ENCODE assay signal across 9 cellular contexts in the genomic region with DNA sequence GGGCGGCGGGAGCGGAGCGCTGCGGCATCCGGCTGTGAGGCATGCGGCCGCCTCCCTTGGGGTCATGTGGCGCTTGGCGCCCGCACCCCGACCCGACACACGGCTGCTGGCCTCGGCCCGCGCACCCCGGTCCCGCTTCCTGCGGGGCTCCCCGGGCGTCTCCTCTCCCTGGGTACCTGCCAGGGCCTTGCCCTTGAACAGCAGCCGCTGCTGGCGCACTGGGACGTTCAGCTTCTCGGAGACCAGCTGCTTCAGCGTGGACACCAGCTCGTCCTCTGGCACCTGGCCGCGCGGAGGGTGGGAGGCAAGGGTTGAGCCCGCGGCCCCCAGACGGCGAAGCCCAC. TPM values are rescaled to one million over a fixed set of nuclear protein-coding genes. Genes with fewer than 3 reads are reported as not detected.
A peak's percentile ranks its signal among the peaks of the same experiment; 100 is the strongest.
DNase-seq lines count a peak whose midpoint lies in the region; ATAC-seq, FAIRE-seq and TF ChIP-seq lines count a peak whose summit lies in the region.
"Had no signal": no experiment of that assay in that cellular context is flagged by ENCODE, and none has a peak within 500 bp of the region (broad histone marks: within the 10 kb centered on the region; RNA-seq: fewer than 3 reads in every experiment).

No MANE protein-coding gene starts in this region.

- H3K9ac ChIP-seq in MM.1S (ENCODE audit: low read length) (peak overlapping the region; percentile 78), kidney (ENCODE audit: low read length in 2 of 2) (peak overlapping the region in 1 of 2 donors; percentile 26)

- peaks cover 19 to 46% of the 10 kb centered on the region in 2 donors for H3K4me1 Mint-ChIP-seq in stimulated activated naive B cell treated with anti-CD40 and anti-IgM and Interleukin-4, amounts not matched to agents 10 μg/mL and 1 μg/mL and 100 μg/mL, for 72 hours

- no peaks in the 10 kb centered on the region for H4K20me1 ChIP-seq in MM.1S (ENCODE audit: insufficient read depth, low read length)

- H3K27ac ChIP-seq in MM.1S (ENCODE audit: low read length) = 0 out of 2 replicates have a peak overlapping the region, but pooled peaks have one; percentile 13
- peak overlapping the region; percentile 22 to 77 for H3K27ac ChIP-seq in kidney (ENCODE audit: low read depth in 2 of 2, low read length in 2 of 2)

- no peaks in the 10 kb centered on the region for H3K27me3 ChIP-seq in MM.1S (replicated peaks; ENCODE audit: insufficient read depth, low read length)

- H3K4me3 ChIP-seq in MM.1S (ENCODE audit: low read length) (peak overlapping the region; percentile 65), kidney (ENCODE audit: low read length in 2 of 2) (peak overlapping the region; percentile 48 to 49)

- no peak overlapping the region for H2AFZ ChIP-seq in MM.1S (ENCODE audit: low read length)

- no peak for FAIRE-seq in kidney (lab: Jason Lieb, UNC)

- H3K79me2 ChIP-seq in MM.1S (ENCODE audit: low read length) = peaks cover 32% of the 10 kb centered on the region

- TF ChIP-seq CTCF in MM.1S (IDR thresholded peaks at IDR 0.05; ENCODE audit: low read length) = no peak
- TF ChIP-seq CTCF in kidney (IDR thresholded peaks at IDR 0.05; ENCODE audit: borderline replicate concordance, extremely low read depth, insufficient read depth) = no peak

- H3K9me3 ChIP-seq in MM.1S (replicated peaks; ENCODE audit: insufficient read depth, low read length) = no peaks in the 10 kb centered on the region
- H3K9me3 ChIP-seq in kidney (ENCODE audit: control insufficient read depth in 1 of 2, low read length in 2 of 2) = no peaks in the 10 kb centered on the region

- peak overlapping the region; percentile 39 to 74 for H3K4me3 Mint-ChIP-seq in stimulated activated naive B cell treated with anti-CD40 and anti-IgM and Interleukin-4, amounts not matched to agents 10 μg/mL and 1 μg/mL and 100 μg/mL, for 72 hours

- peaks cover 16% of the 10 kb centered on the region in 2 donors for H3K36me3 Mint-ChIP-seq in stimulated activated naive B cell treated with anti-CD40 and anti-IgM and Interleukin-4, amounts not matched to agents 10 μg/mL and 1 μg/mL and 100 μg/mL, for 72 hours
- H3K36me3 Mint-ChIP-seq: IgD-negative memory B cell had no signal

- H3K36me3 ChIP-seq in MM.1S (replicated peaks; ENCODE audit: insufficient read depth, low read length) (no peaks in the 10 kb centered on the region; the same call in 1 of the 2 replicates), kidney (ENCODE audit: control insufficient read depth in 1 of 2, insufficient read depth in 2 of 2, low read length in 2 of 2) (peaks cover 3 to 4% of the 10 kb centered on the region in 2 donors)

- ATAC-seq in stimulated activated naive B cell treated with anti-CD40 and anti-IgM and Interleukin-4, amounts not matched to agents 10 μg/mL and 1 μg/mL and 100 μg/mL, for 72 hours (replicated peaks) = peak; percentile 3 to 4
- ATAC-seq in GM19324 (IDR thresholded peaks at IDR 0.05; ENCODE audit: low FRiP score, unreplicated experiment) = no peak
- no peak for ATAC-seq in GM21619 (IDR thresholded peaks at IDR 0.05; ENCODE audit: unreplicated experiment)

- H3K27me3 Mint-ChIP-seq in stimulated activated naive B cell treated with anti-CD40 and anti-IgM and Interleukin-4, amounts not matched to agents 10 μg/mL and 1 μg/mL and 100 μg/mL, for 72 hours = no peaks in the 10 kb centered on the region

- intact Hi-C loops in kidney (cut with DNase I) = no loop called here

- peaks cover 3% of the 10 kb centered on the region for H3F3A ChIP-seq in MM.1S (ENCODE audit: insufficient read depth, low read length)

- H3K9me2 ChIP-seq in MM.1S (replicated peaks; ENCODE audit: insufficient read depth, low read length) = no peaks in the 10 kb centered on the region

- peak overlapping the region; percentile 70 for H3K4me2 ChIP-seq in MM.1S (ENCODE audit: low read depth, low read length)

- H3K9me3 Mint-ChIP-seq in stimulated activated naive B cell treated with anti-CD40 and anti-IgM and Interleukin-4, amounts not matched to agents 10 μg/mL and 1 μg/mL and 100 μg/mL, for 72 hours = no peaks in the 10 kb centered on the region
- H3K9me3 Mint-ChIP-seq: IgD-negative memory B cell had no signal

- H3K4me1 ChIP-seq in MM.1S (ENCODE audit: low read length) (0 out of 2 replicates have a peak, but pooled peaks cover 4% of the 10 kb centered on the region), kidney (ENCODE audit: control insufficient read depth in 1 of 2, insufficient read depth in 1 of 2, low read depth in 1 of 2, low read length in 2 of 2) (peaks cover 4 to 23% of the 10 kb centered on the region in 2 donors)

- no peak overlapping the region for H3K27ac Mint-ChIP-seq in stimulated activated naive B cell treated with anti-CD40 and anti-IgM and Interleukin-4, amounts not matched to agents 10 μg/mL and 1 μg/mL and 100 μg/mL, for 72 hours

- DNase-seq in COLO668 (lab: John Stamatoyannopoulos, UW; ENCODE audit: unreplicated experiment) = peak; percentile 68
- peak; percentile 18 for DNase-seq in MM.1S
- DNase-seq in astrocyte of the hippocampus (ENCODE audit: low read depth, low spot score) = peak; percentile 46
- DNase-seq in kidney = peak; percentile 82
- no peak for DNase-seq in stimulated activated naive B cell treated with anti-CD40 and anti-IgM and Interleukin-4, amounts not matched to agents 10 μg/mL and 1 μg/mL and 100 μg/mL, for 72 hours
- no peak for DNase-seq in NCI-H524 treated with DMSO at 0.1 percent for 48 hours (lab: John Stamatoyannopoulos, UW)

RNA-seq across cellular contexts. Expression of gene UBL4A, which starts 0.4 kb away (rescaled TPM):
- 26.1 TPM for total RNA-seq in kidney
- 35.2 TPM for polyA plus RNA-seq in kidney (ENCODE audit: insufficient read depth, low read depth, low replicate concordance)

RNA-seq across cellular contexts. Expression of gene SLC10A3, which starts 4.4 kb away (rescaled TPM):
- 27.3 TPM for total RNA-seq in kidney
- 19.0 TPM for polyA plus RNA-seq in kidney (ENCODE audit: insufficient read depth, low read depth, low replicate concordance)

RNA-seq across cellular contexts. Expression of gene LAGE3, which starts 6.9 kb away (rescaled TPM):
- total RNA-seq in kidney = 10.0 TPM
- 29.0 TPM for polyA plus RNA-seq in kidney (ENCODE audit: insufficient read depth, low read depth, low replicate concordance)

RNA-seq across cellular contexts. Expression of gene PLXNA3, which starts 27.9 kb away (rescaled TPM):
- total RNA-seq in kidney = 40.5 TPM
- 4.9 TPM for polyA plus RNA-seq in kidney (ENCODE audit: insufficient read depth, low read depth, low replicate concordance)

RNA-seq across cellular contexts. Expression of gene FAM3A, which starts 30.0 kb away (rescaled TPM):
- 39.5 TPM for total RNA-seq in kidney
- 73.4 TPM for polyA plus RNA-seq in kidney (ENCODE audit: insufficient read depth, low read depth, low replicate concordance)

Comparison
In these comparisons a context has a peak if more than half of its experiments do, and no peak if none do; other contexts are left out.
1. DNase-seq: peak in COLO668 (single experiment), MM.1S (single experiment), astrocyte of the hippocampus (single experiment) and kidney (single experiment); none in stimulated activated naive B cell treated with anti-CD40 and anti-IgM and Interleukin-4, amounts not matched to agents 10 μg/mL and 1 μg/mL and 100 μg/mL, for 72 hours (single experiment) and NCI-H524 treated with DMSO at 0.1 percent for 48 hours (single experiment).
2. ATAC-seq: peak in stimulated activated naive B cell treated with anti-CD40 and anti-IgM and Interleukin-4, amounts not matched to agents 10 μg/mL and 1 μg/mL and 100 μg/mL, for 72 hours (2 of 2); none in GM19324 (single experiment) and GM21619 (single experiment).